In the genomic region with DNA sequence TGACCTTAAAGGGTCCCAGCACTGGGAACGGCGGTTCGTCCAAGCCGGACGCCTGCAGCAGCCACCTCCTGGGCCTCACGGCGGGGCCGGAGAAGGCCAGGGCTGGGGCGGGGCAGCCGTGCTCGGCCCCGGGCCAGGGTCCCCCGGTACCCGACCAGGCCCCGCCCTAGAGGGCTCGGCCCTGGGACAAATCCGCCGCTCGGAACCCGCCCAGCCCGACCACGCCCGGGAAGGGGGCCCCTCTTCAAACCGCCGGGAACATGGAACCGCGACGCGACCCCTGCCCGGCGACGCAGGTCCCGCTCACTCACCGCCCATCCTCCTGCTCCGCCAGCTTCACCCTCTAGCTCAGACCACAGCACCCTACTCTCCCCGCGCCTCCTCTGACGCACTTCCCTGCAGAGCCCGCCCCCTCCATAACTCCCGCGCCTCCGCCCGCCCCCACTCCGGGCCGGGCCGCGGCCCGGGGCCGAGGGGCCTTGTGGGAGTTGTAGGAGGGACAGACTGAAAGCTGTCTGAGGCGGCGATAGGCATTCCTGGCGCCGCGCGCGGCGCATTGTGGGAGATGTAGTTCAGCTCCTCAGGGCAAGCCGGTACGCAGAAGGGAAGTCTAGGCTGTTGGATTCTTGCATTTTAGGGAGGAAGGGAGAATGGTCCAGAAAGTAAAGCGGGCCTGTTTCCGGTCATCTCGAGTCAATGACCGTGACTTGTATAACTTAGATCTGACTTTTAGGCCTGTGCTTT, we compare ENCODE assay signal across 1 cellular context.
TF ChIP-seq lines count a peak whose summit lies in the region.

A gene (minus strand): TSS at position 365 of the 744 bp plus-strand sequence. CDS start 1,478 bp downstream, outside the sequence.

TF ChIP-seq in HepG2, 621 proteins besides CTCF, POLR2A, EP300 and RAD21 (continued from another document and continues in another):
- TF ChIP-seq, protein P1, sequence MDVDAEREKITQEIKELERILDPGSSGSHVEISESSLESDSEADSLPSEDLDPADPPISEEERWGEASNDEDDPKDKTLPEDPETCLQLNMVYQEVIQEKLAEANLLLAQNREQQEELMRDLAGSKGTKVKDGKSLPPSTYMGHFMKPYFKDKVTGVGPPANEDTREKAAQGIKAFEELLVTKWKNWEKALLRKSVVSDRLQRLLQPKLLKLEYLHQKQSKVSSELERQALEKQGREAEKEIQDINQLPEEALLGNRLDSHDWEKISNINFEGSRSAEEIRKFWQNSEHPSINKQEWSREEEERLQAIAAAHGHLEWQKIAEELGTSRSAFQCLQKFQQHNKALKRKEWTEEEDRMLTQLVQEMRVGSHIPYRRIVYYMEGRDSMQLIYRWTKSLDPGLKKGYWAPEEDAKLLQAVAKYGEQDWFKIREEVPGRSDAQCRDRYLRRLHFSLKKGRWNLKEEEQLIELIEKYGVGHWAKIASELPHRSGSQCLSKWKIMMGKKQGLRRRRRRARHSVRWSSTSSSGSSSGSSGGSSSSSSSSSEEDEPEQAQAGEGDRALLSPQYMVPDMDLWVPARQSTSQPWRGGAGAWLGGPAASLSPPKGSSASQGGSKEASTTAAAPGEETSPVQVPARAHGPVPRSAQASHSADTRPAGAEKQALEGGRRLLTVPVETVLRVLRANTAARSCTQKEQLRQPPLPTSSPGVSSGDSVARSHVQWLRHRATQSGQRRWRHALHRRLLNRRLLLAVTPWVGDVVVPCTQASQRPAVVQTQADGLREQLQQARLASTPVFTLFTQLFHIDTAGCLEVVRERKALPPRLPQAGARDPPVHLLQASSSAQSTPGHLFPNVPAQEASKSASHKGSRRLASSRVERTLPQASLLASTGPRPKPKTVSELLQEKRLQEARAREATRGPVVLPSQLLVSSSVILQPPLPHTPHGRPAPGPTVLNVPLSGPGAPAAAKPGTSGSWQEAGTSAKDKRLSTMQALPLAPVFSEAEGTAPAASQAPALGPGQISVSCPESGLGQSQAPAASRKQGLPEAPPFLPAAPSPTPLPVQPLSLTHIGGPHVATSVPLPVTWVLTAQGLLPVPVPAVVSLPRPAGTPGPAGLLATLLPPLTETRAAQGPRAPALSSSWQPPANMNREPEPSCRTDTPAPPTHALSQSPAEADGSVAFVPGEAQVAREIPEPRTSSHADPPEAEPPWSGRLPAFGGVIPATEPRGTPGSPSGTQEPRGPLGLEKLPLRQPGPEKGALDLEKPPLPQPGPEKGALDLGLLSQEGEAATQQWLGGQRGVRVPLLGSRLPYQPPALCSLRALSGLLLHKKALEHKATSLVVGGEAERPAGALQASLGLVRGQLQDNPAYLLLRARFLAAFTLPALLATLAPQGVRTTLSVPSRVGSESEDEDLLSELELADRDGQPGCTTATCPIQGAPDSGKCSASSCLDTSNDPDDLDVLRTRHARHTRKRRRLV (CRISPR knock-in tag; IDR thresholded peaks at IDR 0.05): no peak
- TF ChIP-seq, protein P2, sequence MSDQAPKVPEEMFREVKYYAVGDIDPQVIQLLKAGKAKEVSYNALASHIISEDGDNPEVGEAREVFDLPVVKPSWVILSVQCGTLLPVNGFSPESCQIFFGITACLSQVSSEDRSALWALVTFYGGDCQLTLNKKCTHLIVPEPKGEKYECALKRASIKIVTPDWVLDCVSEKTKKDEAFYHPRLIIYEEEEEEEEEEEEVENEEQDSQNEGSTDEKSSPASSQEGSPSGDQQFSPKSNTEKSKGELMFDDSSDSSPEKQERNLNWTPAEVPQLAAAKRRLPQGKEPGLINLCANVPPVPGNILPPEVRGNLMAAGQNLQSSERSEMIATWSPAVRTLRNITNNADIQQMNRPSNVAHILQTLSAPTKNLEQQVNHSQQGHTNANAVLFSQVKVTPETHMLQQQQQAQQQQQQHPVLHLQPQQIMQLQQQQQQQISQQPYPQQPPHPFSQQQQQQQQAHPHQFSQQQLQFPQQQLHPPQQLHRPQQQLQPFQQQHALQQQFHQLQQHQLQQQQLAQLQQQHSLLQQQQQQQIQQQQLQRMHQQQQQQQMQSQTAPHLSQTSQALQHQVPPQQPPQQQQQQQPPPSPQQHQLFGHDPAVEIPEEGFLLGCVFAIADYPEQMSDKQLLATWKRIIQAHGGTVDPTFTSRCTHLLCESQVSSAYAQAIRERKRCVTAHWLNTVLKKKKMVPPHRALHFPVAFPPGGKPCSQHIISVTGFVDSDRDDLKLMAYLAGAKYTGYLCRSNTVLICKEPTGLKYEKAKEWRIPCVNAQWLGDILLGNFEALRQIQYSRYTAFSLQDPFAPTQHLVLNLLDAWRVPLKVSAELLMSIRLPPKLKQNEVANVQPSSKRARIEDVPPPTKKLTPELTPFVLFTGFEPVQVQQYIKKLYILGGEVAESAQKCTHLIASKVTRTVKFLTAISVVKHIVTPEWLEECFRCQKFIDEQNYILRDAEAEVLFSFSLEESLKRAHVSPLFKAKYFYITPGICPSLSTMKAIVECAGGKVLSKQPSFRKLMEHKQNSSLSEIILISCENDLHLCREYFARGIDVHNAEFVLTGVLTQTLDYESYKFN (CRISPR knock-in tag; conservative IDR thresholded peaks at IDR 0.05): peak; percentile 27; the same call in 1 of the 2 replicates
- no peak for TF ChIP-seq ZNF24 (IDR thresholded peaks at IDR 0.05)
- no peak; the same call in 1 of the 2 replicates for TF ChIP-seq ZNF772 (CRISPR knock-in tag; IDR thresholded peaks at IDR 0.05)
- TF ChIP-seq, protein P3, sequence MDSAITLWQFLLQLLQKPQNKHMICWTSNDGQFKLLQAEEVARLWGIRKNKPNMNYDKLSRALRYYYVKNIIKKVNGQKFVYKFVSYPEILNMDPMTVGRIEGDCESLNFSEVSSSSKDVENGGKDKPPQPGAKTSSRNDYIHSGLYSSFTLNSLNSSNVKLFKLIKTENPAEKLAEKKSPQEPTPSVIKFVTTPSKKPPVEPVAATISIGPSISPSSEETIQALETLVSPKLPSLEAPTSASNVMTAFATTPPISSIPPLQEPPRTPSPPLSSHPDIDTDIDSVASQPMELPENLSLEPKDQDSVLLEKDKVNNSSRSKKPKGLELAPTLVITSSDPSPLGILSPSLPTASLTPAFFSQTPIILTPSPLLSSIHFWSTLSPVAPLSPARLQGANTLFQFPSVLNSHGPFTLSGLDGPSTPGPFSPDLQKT (CRISPR knock-in tag; IDR thresholded peaks at IDR 0.05; ENCODE audit: borderline replicate concordance): no peak
- TF ChIP-seq, protein P4, sequence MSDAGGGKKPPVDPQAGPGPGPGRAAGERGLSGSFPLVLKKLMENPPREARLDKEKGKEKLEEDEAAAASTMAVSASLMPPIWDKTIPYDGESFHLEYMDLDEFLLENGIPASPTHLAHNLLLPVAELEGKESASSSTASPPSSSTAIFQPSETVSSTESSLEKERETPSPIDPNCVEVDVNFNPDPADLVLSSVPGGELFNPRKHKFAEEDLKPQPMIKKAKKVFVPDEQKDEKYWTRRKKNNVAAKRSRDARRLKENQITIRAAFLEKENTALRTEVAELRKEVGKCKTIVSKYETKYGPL (CRISPR knock-in tag; IDR thresholded peaks at IDR 0.05): 0 out of 2 replicates have a peak, but pooled peaks have one; percentile 2
- TF ChIP-seq, protein P5, sequence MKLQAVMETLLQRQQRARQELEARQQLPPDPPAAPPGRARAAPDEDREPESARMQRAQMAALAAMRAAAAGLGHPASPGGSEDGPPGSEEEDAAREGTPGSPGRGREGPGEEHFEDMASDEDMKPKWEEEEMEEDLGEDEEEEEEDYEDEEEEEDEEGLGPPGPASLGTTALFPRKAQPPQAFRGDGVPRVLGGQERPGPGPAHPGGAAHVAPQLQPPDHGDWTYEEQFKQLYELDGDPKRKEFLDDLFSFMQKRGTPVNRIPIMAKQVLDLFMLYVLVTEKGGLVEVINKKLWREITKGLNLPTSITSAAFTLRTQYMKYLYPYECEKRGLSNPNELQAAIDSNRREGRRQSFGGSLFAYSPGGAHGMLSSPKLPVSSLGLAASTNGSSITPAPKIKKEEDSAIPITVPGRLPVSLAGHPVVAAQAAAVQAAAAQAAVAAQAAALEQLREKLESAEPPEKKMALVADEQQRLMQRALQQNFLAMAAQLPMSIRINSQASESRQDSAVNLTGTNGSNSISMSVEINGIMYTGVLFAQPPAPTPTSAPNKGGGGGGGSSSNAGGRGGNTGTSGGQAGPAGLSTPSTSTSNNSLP (IDR thresholded peaks at IDR 0.05; ENCODE audit: low read depth, low read length): no peak
- no peak for TF ChIP-seq CEBPG (CRISPR knock-in tag; IDR thresholded peaks at IDR 0.05)
- TF ChIP-seq BHLHE40 (IDR thresholded peaks at IDR 0.05; ENCODE audit: low read length): no peak
- peak; percentile 47; the same call in 1 of the 2 replicates for TF ChIP-seq ZNF790 (CRISPR knock-in tag; IDR thresholded peaks at IDR 0.05; ENCODE audit: borderline replicate concordance)
- no peak for TF ChIP-seq HMGA1 (CRISPR knock-in tag; conservative IDR thresholded peaks at IDR 0.05)
- no peak for TF ChIP-seq ZNF570 (CRISPR knock-in tag; IDR thresholded peaks at IDR 0.05; ENCODE audit: borderline replicate concordance)
- TF ChIP-seq SIX1 (CRISPR knock-in tag; IDR thresholded peaks at IDR 0.05; ENCODE audit: borderline replicate concordance): no peak
- TF ChIP-seq, protein P6, sequence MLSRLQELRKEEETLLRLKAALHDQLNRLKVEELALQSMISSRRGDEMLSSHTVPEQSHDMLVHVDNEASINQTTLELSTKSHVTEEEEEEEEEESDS (CRISPR knock-in tag; IDR thresholded peaks at IDR 0.05; ENCODE audit: borderline replicate concordance): peak; percentile 38; the same call in 1 of the 2 replicates
- TF ChIP-seq, protein P7, sequence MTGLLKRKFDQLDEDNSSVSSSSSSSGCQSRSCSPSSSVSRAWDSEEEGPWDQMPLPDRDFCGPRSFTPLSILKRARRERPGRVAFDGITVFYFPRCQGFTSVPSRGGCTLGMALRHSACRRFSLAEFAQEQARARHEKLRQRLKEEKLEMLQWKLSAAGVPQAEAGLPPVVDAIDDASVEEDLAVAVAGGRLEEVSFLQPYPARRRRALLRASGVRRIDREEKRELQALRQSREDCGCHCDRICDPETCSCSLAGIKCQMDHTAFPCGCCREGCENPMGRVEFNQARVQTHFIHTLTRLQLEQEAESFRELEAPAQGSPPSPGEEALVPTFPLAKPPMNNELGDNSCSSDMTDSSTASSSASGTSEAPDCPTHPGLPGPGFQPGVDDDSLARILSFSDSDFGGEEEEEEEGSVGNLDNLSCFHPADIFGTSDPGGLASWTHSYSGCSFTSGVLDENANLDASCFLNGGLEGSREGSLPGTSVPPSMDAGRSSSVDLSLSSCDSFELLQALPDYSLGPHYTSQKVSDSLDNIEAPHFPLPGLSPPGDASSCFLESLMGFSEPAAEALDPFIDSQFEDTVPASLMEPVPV (CRISPR knock-in tag; IDR thresholded peaks at IDR 0.05): peak; percentile 46; the same call in 1 of the 2 replicates
- TF ChIP-seq ZNF451 (CRISPR knock-in tag; IDR thresholded peaks at IDR 0.05): 0 out of 2 replicates have a peak, but pooled peaks have one; percentile 37
- no peak for TF ChIP-seq CHCHD3 (CRISPR knock-in tag; IDR thresholded peaks at IDR 0.05)
- TF ChIP-seq ZBTB1 (CRISPR knock-in tag; IDR thresholded peaks at IDR 0.05; ENCODE audit: borderline replicate concordance): no peak
- TF ChIP-seq NONO (IDR thresholded peaks at IDR 0.05): no peak
- 0 out of 2 replicates have a peak, but pooled peaks have one; percentile 69 for TF ChIP-seq NONO (CRISPR knock-in tag; conservative IDR thresholded peaks at IDR 0.05)
- no peak for TF ChIP-seq ZBTB3 (CRISPR knock-in tag; IDR thresholded peaks at IDR 0.05; ENCODE audit: borderline replicate concordance, low read depth)
- no peak for TF ChIP-seq ZZZ3 (CRISPR knock-in tag; IDR thresholded peaks at IDR 0.05; ENCODE audit: borderline replicate concordance)
- TF ChIP-seq, protein P8, sequence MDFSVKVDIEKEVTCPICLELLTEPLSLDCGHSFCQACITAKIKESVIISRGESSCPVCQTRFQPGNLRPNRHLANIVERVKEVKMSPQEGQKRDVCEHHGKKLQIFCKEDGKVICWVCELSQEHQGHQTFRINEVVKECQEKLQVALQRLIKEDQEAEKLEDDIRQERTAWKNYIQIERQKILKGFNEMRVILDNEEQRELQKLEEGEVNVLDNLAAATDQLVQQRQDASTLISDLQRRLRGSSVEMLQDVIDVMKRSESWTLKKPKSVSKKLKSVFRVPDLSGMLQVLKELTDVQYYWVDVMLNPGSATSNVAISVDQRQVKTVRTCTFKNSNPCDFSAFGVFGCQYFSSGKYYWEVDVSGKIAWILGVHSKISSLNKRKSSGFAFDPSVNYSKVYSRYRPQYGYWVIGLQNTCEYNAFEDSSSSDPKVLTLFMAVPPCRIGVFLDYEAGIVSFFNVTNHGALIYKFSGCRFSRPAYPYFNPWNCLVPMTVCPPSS (IDR thresholded peaks at IDR 0.05): no peak
- no peak for TF ChIP-seq TCF12 (IDR thresholded peaks at IDR 0.05)
- no peak for TF ChIP-seq TCF12 (CRISPR knock-in tag; IDR thresholded peaks at IDR 0.05)
- TF ChIP-seq ZNF484 (CRISPR knock-in tag; IDR thresholded peaks at IDR 0.05; ENCODE audit: borderline replicate concordance, low read depth): no peak
- TF ChIP-seq, protein P9, sequence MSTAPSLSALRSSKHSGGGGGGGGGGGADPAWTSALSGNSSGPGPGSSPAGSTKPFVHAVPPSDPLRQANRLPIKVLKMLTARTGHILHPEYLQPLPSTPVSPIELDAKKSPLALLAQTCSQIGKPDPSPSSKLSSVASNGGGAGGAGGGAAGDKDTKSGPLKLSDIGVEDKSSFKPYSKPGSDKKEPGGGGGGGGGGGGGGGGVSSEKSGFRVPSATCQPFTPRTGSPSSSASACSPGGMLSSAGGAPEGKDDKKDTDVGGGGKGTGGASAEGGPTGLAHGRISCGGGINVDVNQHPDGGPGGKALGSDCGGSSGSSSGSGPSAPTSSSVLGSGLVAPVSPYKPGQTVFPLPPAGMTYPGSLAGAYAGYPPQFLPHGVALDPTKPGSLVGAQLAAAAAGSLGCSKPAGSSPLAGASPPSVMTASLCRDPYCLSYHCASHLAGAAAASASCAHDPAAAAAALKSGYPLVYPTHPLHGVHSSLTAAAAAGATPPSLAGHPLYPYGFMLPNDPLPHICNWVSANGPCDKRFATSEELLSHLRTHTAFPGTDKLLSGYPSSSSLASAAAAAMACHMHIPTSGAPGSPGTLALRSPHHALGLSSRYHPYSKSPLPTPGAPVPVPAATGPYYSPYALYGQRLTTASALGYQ (CRISPR knock-in tag; IDR thresholded peaks at IDR 0.05): no peak
- TF ChIP-seq NR2F2 (IDR thresholded peaks at IDR 0.05; ENCODE audit: borderline replicate concordance, low read depth): no peak
- TF ChIP-seq, protein P10, sequence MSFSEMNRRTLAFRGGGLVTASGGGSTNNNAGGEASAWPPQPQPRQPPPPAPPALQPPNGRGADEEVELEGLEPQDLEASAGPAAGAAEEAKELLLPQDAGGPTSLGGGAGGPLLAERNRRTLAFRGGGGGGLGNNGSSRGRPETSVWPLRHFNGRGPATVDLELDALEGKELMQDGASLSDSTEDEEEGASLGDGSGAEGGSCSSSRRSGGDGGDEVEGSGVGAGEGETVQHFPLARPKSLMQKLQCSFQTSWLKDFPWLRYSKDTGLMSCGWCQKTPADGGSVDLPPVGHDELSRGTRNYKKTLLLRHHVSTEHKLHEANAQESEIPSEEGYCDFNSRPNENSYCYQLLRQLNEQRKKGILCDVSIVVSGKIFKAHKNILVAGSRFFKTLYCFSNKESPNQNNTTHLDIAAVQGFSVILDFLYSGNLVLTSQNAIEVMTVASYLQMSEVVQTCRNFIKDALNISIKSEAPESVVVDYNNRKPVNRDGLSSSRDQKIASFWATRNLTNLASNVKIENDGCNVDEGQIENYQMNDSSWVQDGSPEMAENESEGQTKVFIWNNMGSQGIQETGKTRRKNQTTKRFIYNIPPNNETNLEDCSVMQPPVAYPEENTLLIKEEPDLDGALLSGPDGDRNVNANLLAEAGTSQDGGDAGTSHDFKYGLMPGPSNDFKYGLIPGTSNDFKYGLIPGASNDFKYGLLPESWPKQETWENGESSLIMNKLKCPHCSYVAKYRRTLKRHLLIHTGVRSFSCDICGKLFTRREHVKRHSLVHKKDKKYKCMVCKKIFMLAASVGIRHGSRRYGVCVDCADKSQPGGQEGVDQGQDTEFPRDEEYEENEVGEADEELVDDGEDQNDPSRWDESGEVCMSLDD (CRISPR knock-in tag; IDR thresholded peaks at IDR 0.05; ENCODE audit: borderline replicate concordance): peak; percentile 54; the same call in 1 of the 2 replicates
- no peak; the same call in 1 of the 2 replicates for TF ChIP-seq BRCA1 (CRISPR knock-in tag; IDR thresholded peaks at IDR 0.05)
- TF ChIP-seq KLF12 (CRISPR knock-in tag; IDR thresholded peaks at IDR 0.05; ENCODE audit: borderline replicate concordance): peak; percentile 90; the same call in 1 of the 2 replicates
- peak; percentile 78 for TF ChIP-seq ZNF335 (CRISPR knock-in tag; IDR thresholded peaks at IDR 0.05)
- no peak for TF ChIP-seq TSC22D2 (CRISPR knock-in tag; IDR thresholded peaks at IDR 0.05; ENCODE audit: borderline replicate concordance)
